In genomic region chr14:78170203-78170602, GRCh38 we compare ENCODE assay signal across 10 cellular contexts. TPM values are rescaled to one million over a fixed set of nuclear protein-coding genes. Genes with fewer than 3 reads are reported as not detected.
A peak's percentile ranks its signal among the peaks of the same experiment; 100 is the strongest.
DNase-seq lines count a peak whose midpoint lies in the region; ATAC-seq and TF ChIP-seq lines count a peak whose summit lies in the region.
"Had no signal": no experiment of that assay in that cellular context is flagged by ENCODE, and none has a peak within 500 bp of the region (broad histone marks: within the 10 kb centered on the region; RNA-seq: fewer than 3 reads in every experiment).

NRXN3 (plus strand) TSS chr14:78170373; CDS start chr14:78243094, 72,721 bp downstream.

- no peaks in the 10 kb centered on the region for H3K27me3 ChIP-seq in lung (ENCODE audit: control insufficient read depth, insufficient read depth)
- no peaks in the 10 kb centered on the region for H3K27me3 ChIP-seq in ovary

- H3K4me1 ChIP-seq in lung (ENCODE audit: control insufficient read depth in 2 of 2, insufficient read depth in 2 of 2, low read length in 2 of 2) (no peaks in the 10 kb centered on the region), ovary (ENCODE audit: insufficient read depth) (no peaks in the 10 kb centered on the region)

- TF ChIP-seq POLR2A in ovary (IDR thresholded peaks at IDR 0.05), result no peak

- peak within 1 kb of the TSS; percentile 74 for H3K4me3 Mint-ChIP-seq in type B pancreatic cell

- DNase-seq in NCI-H748 (lab: John Stamatoyannopoulos, UW; ENCODE audit: unreplicated experiment) (peak; percentile 61), NCI-H748 treated with DMSO at 0.1 percent for 48 hours (lab: John Stamatoyannopoulos, UW) (no peak), cerebellar cortex (ENCODE audit: low spot score) (peak; percentile 9), lung (ENCODE audit: low spot score) (no peak), type B pancreatic cell (ENCODE audit: extremely low spot score, unreplicated experiment) (no peak), NCI-H2171 (lab: John Stamatoyannopoulos, UW) (no peak), ovary (no peak)
- DNase-seq: activated CD4-positive, alpha-beta T cell treated with anti-CD3 and anti-CD28 coated beads, Interleukin-2, amount 50 U/mL, for 1 hour had no signal

- no peaks in the 10 kb centered on the region for H3K4me1 Mint-ChIP-seq in type B pancreatic cell (ENCODE audit: unreplicated experiment)

- peak within 1 kb of the TSS; percentile 47 for H3K27ac Mint-ChIP-seq in type B pancreatic cell

- H3K9me3 ChIP-seq in lung (ENCODE audit: control insufficient read depth in 2 of 2, insufficient read depth in 1 of 2, low read length in 1 of 2), result peaks cover 0 to 2% of the 10 kb centered on the region in 2 donors
- peaks cover 0 to 6% of the 10 kb centered on the region in 2 donors for H3K9me3 ChIP-seq in ovary

- peaks cover 54% of the 10 kb centered on the region for H3K27me3 Mint-ChIP-seq in type B pancreatic cell

- no peaks in the 10 kb centered on the region for H3K36me3 Mint-ChIP-seq in type B pancreatic cell

- 4 to 6% methylated on average over 7 of the region's 7 CpGs for WGBS in lung, 2 donors
- 0 to 2% (median 2%) methylated on average over 7 of the region's 7 CpGs for WGBS in ovary, 3 donors

- no peak for TF ChIP-seq EP300 in ovary (IDR thresholded peaks at IDR 0.05)

- intact Hi-C loops in ovary (cut with DNase I), result no loop called here

- ATAC-seq in lung (ENCODE audit: insufficient read depth, low FRiP score), result peak; percentile 9
- ATAC-seq in HG03457 (IDR thresholded peaks at IDR 0.05; ENCODE audit: unreplicated experiment), result no peak
- ATAC-seq: Panc1 had no signal

- H3K4me3 ChIP-seq in lung, result no peak within 1 kb of the TSS
- no peak within 1 kb of the TSS for H3K4me3 ChIP-seq in ovary

- TF ChIP-seq CTCF in lung (IDR thresholded peaks at IDR 0.05; ENCODE audit: control extremely low read depth, extremely low read depth) (no peak), type B pancreatic cell (conservative IDR thresholded peaks at IDR 0.05) (no peak), ovary (IDR thresholded peaks at IDR 0.05) (no peak)

- no peaks in the 10 kb centered on the region for H3K36me3 ChIP-seq in lung (ENCODE audit: control insufficient read depth in 2 of 2, insufficient read depth in 2 of 2, low read length in 2 of 2)
- no peaks in the 10 kb centered on the region for H3K36me3 ChIP-seq in ovary

- no peaks in the 10 kb centered on the region for H3K9me3 Mint-ChIP-seq in type B pancreatic cell

- H3K27ac ChIP-seq in lung (ENCODE audit: low read depth in 1 of 2, low read length in 1 of 2), result no peak within 1 kb of the TSS
- H3K27ac ChIP-seq in ovary, result no peak within 1 kb of the TSS

RNA-seq across cellular contexts. Expression of gene NRXN3, which starts in this region (rescaled TPM):
- total RNA-seq in lung, result 1 to 10 TPM; 6.7 to 8.3 TPM
- polyA plus RNA-seq in lung, result 1 to 10 TPM; 1.4 to 2.1 TPM
- 19.1 and 19.8 TPM in 2 replicates for total RNA-seq in type B pancreatic cell (ENCODE audit: low replicate concordance)
- total RNA-seq in ovary, result 1 to 10 TPM in 3 of 7 donors, under 1 TPM in 4; 0.28 to 6.2 (median 0.82) TPM
- polyA plus RNA-seq in ovary, result 1 to 10 TPM in 1 of 2 donors, under 1 TPM in 1; 0.30 to 4.2 TPM

Comparison
In these comparisons a context has a peak if more than half of its experiments do, and no peak if none do; other contexts are left out.
1. DNase-seq: peak in NCI-H748 (single experiment) and cerebellar cortex (single experiment); none in NCI-H748 treated with DMSO at 0.1 percent for 48 hours (single experiment), lung (single experiment), type B pancreatic cell (single experiment), NCI-H2171 (single experiment) and ovary (0 of 5).